ENCODE assay signal across 13 cellular contexts in genomic region chr19:18742324-18742723, GRCh38. TPM values are rescaled to one million over a fixed set of nuclear protein-coding genes. Genes with fewer than 3 reads are reported as not detected.
DNase-seq lines count a peak whose midpoint lies in the region; ATAC-seq and TF ChIP-seq lines count a peak whose summit lies in the region.
"Had no signal": no experiment of that assay in that cellular context is flagged by ENCODE, and none has a peak within 500 bp of the region (broad histone marks: within the 10 kb centered on the region; RNA-seq: fewer than 3 reads in every experiment).

No MANE protein-coding gene starts in this region.

- intact Hi-C loops in Right ventricle myocardium inferior (cut with DNase I): no loop called here
- intact Hi-C loops in left ventricle myocardium inferior (cut with micrococcal nuclease): no loop called here
- intact Hi-C loops in colonic mucosa (cut with DNase I): no loop called here
- intact Hi-C loops in upper lobe of right lung (cut with DNase I): no loop called here

- no peak overlapping the region for H3K4me2 ChIP-seq in osteoblast (ENCODE audit: insufficient read depth, low read length)
- H3K4me2 ChIP-seq in MM.1S (ENCODE audit: low read depth, low read length): no peak overlapping the region

- H4K20me1 ChIP-seq in osteoblast (ENCODE audit: insufficient read depth, low read length) (peaks cover 36% of the 10 kb centered on the region), MM.1S (ENCODE audit: insufficient read depth, low read length) (no peaks in the 10 kb centered on the region)

- H3K79me2 ChIP-seq in osteoblast (ENCODE audit: insufficient read depth, low read length) (peaks cover 2% of the 10 kb centered on the region), MM.1S (ENCODE audit: low read length) (no peaks in the 10 kb centered on the region)

- DNase-seq in Right ventricle myocardium inferior (ENCODE audit: missing footprints) (peak; percentile 16), left ventricle myocardium inferior (no peak), colonic mucosa (no peak), osteoblast (ENCODE audit: insufficient read length, low spot score, missing footprints) (peak; percentile 76), upper lobe of right lung (no peak), HuH-7.5 (ENCODE audit: low spot score) (no peak), MM.1S (no peak)
- no peak for DNase-seq in activated naive CD4-positive, alpha-beta T cell treated with anti-CD3 and anti-CD28 coated beads, Interleukin-2, amount 10 ng/mL, durations not matched to agents 7 days and 5 days
- DNase-seq: NCI-H1436 treated with DMSO at 0.1 percent for 48 hours had no signal

- H3K27ac ChIP-seq in left ventricle myocardium inferior (replicated peaks): no peak overlapping the region
- peak overlapping the region; percentile 72 for H3K27ac ChIP-seq in colonic mucosa
- no peak overlapping the region for H3K27ac ChIP-seq in osteoblast (ENCODE audit: low read depth, low read length)
- peak overlapping the region; percentile 70 for H3K27ac ChIP-seq in upper lobe of right lung
- no peak overlapping the region for H3K27ac ChIP-seq in MM.1S (ENCODE audit: low read length)

- H3K27me3 ChIP-seq in left ventricle myocardium inferior (ENCODE audit: low read depth) (no peaks in the 10 kb centered on the region), colonic mucosa (no peaks in the 10 kb centered on the region), osteoblast (ENCODE audit: insufficient read depth, low read length) (no peaks in the 10 kb centered on the region), upper lobe of right lung (no peaks in the 10 kb centered on the region), MM.1S (replicated peaks; ENCODE audit: insufficient read depth, low read length) (no peaks in the 10 kb centered on the region)

- H3K36me3 ChIP-seq in left ventricle myocardium inferior: no peaks in the 10 kb centered on the region
- no peaks in the 10 kb centered on the region for H3K36me3 ChIP-seq in colonic mucosa
- H3K36me3 ChIP-seq in osteoblast (ENCODE audit: insufficient read depth, low read length): no peaks in the 10 kb centered on the region
- H3K36me3 ChIP-seq in upper lobe of right lung: no peaks in the 10 kb centered on the region
- H3K36me3 ChIP-seq in MM.1S (replicated peaks; ENCODE audit: insufficient read depth, low read length): no peaks in the 10 kb centered on the region
- H3K36me3 ChIP-seq: HAP-1 had no signal

- CTCF ChIA-PET in activated naive CD4-positive, alpha-beta T cell treated with anti-CD3 and anti-CD28 coated beads, Interleukin-2, amount 10 ng/mL, durations not matched to agents 7 days and 5 days (lab: Charles Lee): interaction anchor here (0.6 kb wide), 1 partner anchor 122 kb away, joined by 3 read pairs; no protein-coding TSS in a partner anchor

- no peak overlapping the region for H3K4me3 Mint-ChIP-seq in activated naive CD4-positive, alpha-beta T cell treated with anti-CD3 and anti-CD28 coated beads, Interleukin-2, amount 10 ng/mL, durations not matched to agents 7 days and 5 days

- no peaks in the 10 kb centered on the region for H3K9me3 Mint-ChIP-seq in activated naive CD4-positive, alpha-beta T cell treated with anti-CD3 and anti-CD28 coated beads, Interleukin-2, amount 10 ng/mL, durations not matched to agents 7 days and 5 days

- no peak for TF ChIP-seq CTCF in left ventricle myocardium inferior (IDR thresholded peaks at IDR 0.05; ENCODE audit: borderline replicate concordance)
- TF ChIP-seq CTCF in colonic mucosa (IDR thresholded peaks at IDR 0.05): no peak
- TF ChIP-seq CTCF in osteoblast (IDR thresholded peaks at IDR 0.05; ENCODE audit: extremely low read depth, low read depth, low read length): no peak
- TF ChIP-seq CTCF in upper lobe of right lung (IDR thresholded peaks at IDR 0.05): no peak
- TF ChIP-seq CTCF in MM.1S (IDR thresholded peaks at IDR 0.05; ENCODE audit: low read length): no peak

- H3F3A ChIP-seq in MM.1S (ENCODE audit: insufficient read depth, low read length): no peaks in the 10 kb centered on the region

- no peaks in the 10 kb centered on the region for H3K9me3 ChIP-seq in left ventricle myocardium inferior (replicated peaks)
- no peaks in the 10 kb centered on the region for H3K9me3 ChIP-seq in colonic mucosa
- H3K9me3 ChIP-seq in osteoblast (ENCODE audit: low read depth, low read length): no peaks in the 10 kb centered on the region
- no peaks in the 10 kb centered on the region for H3K9me3 ChIP-seq in upper lobe of right lung
- H3K9me3 ChIP-seq in MM.1S (replicated peaks; ENCODE audit: insufficient read depth, low read length): no peaks in the 10 kb centered on the region
- H3K9me3 ChIP-seq: HAP-1 had no signal

- H3K9ac ChIP-seq in colonic mucosa (ENCODE audit: low read depth in 2 of 2, low read length in 2 of 2) (peak overlapping the region in 1 of 2 donors; percentile 57), MM.1S (ENCODE audit: low read length) (no peak overlapping the region)

- no peak overlapping the region for H3K4me3 ChIP-seq in left ventricle myocardium inferior
- no peak overlapping the region for H3K4me3 ChIP-seq in colonic mucosa
- no peak overlapping the region for H3K4me3 ChIP-seq in osteoblast (ENCODE audit: insufficient read depth, low read length)
- H3K4me3 ChIP-seq in upper lobe of right lung: no peak overlapping the region
- no peak overlapping the region for H3K4me3 ChIP-seq in MM.1S (ENCODE audit: low read length)
- H3K4me3 ChIP-seq: GM12878, HAP-1 had no signal

- no peaks in the 10 kb centered on the region for H3K4me1 Mint-ChIP-seq in activated naive CD4-positive, alpha-beta T cell treated with anti-CD3 and anti-CD28 coated beads, Interleukin-2, amount 10 ng/mL, durations not matched to agents 7 days and 5 days

- no peak overlapping the region for H2AFZ ChIP-seq in osteoblast (ENCODE audit: low read length)
- H2AFZ ChIP-seq in MM.1S (ENCODE audit: low read length): no peak overlapping the region

- H3K27me3 Mint-ChIP-seq in activated naive CD4-positive, alpha-beta T cell treated with anti-CD3 and anti-CD28 coated beads, Interleukin-2, amount 10 ng/mL, durations not matched to agents 7 days and 5 days: no peaks in the 10 kb centered on the region

- no peaks in the 10 kb centered on the region for H3K36me3 Mint-ChIP-seq in activated naive CD4-positive, alpha-beta T cell treated with anti-CD3 and anti-CD28 coated beads, Interleukin-2, amount 10 ng/mL, durations not matched to agents 7 days and 5 days

- H3K4me1 ChIP-seq in left ventricle myocardium inferior (peaks cover 38% of the 10 kb centered on the region), colonic mucosa (peaks cover 31% of the 10 kb centered on the region), osteoblast (ENCODE audit: insufficient read depth, low read length) (no peaks in the 10 kb centered on the region), upper lobe of right lung (peaks cover 8% of the 10 kb centered on the region), MM.1S (ENCODE audit: low read length) (no peaks in the 10 kb centered on the region)
- H3K4me1 ChIP-seq: HAP-1 had no signal

- no peak for ATAC-seq in Right ventricle myocardium inferior
- ATAC-seq in upper lobe of right lung: no peak
- ATAC-seq: GM12878 had no signal

- H3K27ac Mint-ChIP-seq in activated naive CD4-positive, alpha-beta T cell treated with anti-CD3 and anti-CD28 coated beads, Interleukin-2, amount 10 ng/mL, durations not matched to agents 7 days and 5 days: no peak overlapping the region

- H3K9me2 ChIP-seq in MM.1S (replicated peaks; ENCODE audit: insufficient read depth, low read length): no peaks in the 10 kb centered on the region

RNA-seq across cellular contexts. Expression of gene COMP, which starts 48.8 kb away (rescaled TPM):
- total RNA-seq in Right ventricle myocardium inferior: not detected
- 1.2 TPM for total RNA-seq in left ventricle myocardium inferior
- under 1 TPM in 1 of 2 donors, not detected in 1; 0.13 TPM for total RNA-seq in colonic mucosa
- total RNA-seq in osteoblast: 12.4 and 14.8 TPM in 2 replicates
- total RNA-seq in upper lobe of right lung: 9.7 TPM
- total RNA-seq: A172, GM12878, HT-29 had no signal

RNA-seq across cellular contexts. Expression of gene CRTC1, which starts 58.8 kb away (rescaled TPM):
- total RNA-seq in Right ventricle myocardium inferior (10.3 TPM), left ventricle myocardium inferior (9.7 TPM), colonic mucosa (10 to 100 TPM in 1 of 2 donors, 1 to 10 TPM in 1; 7.6 to 10.3 TPM), osteoblast (3.8 and 4.0 TPM in 2 replicates), upper lobe of right lung (13.8 TPM)

Comparison
In these comparisons a context has a peak if more than half of its experiments do, and no peak if none do; other contexts are left out.
1. DNase-seq: peak in Right ventricle myocardium inferior (single experiment) and osteoblast (single experiment); none in left ventricle myocardium inferior (single experiment), colonic mucosa (single experiment), upper lobe of right lung (single experiment), HuH-7.5 (single experiment), MM.1S (single experiment) and activated naive CD4-positive, alpha-beta T cell treated with anti-CD3 and anti-CD28 coated beads, Interleukin-2, amount 10 ng/mL, durations not matched to agents 7 days and 5 days (single experiment).
2. H3K27ac ChIP-seq: peak in colonic mucosa (single experiment) and upper lobe of right lung (single experiment); none in left ventricle myocardium inferior (single experiment), osteoblast (single experiment) and MM.1S (single experiment).